ENCODE assay signal across 12 cellular contexts in the genomic region with DNA sequence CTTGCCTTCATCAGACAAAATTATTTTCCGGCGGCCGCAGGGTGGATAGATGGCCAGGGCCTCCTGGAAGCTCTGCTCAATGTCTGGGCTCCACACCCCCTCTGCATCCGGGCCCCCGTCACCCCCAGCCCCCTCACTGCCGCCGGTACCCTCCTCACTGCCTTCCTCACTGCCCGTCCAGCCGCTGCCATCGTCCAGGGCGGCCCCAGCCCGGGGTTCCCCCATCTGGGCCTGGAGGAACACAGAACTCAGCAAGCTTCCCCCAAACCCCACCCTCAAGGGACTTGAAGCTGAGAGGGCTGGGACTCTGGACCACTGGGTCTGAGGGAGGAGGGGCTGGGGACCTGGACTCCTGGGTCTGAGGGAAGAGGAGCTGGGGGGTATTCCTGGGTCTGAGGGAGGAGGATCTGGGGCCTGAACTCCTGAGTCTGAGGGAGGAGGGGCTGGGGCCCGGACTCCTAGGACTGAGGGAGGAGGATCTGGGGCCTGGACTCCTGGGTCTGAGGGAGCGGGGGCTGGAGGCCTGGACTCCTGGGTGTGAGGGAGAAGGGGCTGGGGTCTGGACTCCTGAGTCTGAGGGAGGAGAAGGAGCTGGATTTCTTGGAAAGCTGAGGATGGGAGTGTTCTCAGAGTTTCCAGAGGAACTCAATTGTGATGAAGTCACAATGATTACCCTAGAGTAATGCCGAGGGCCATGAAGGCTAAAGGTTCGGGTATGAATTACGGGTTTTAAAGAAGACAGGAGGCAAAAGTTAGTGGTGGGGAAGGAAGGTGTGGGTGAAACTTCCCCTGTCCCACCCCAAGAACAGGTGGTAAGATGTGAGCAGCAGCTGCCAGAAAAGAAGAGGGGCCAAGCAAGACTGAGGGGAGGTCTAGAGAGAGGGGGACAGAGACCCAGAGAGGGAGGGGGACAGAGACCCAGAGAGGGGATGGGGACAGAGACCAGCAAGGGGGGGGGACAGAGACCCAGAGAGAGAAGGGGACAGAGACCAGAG. TPM values are rescaled to one million over a fixed set of nuclear protein-coding genes. Genes with fewer than 3 reads are reported as not detected.
A peak's percentile ranks its signal among the peaks of the same experiment; 100 is the strongest.
DNase-seq lines count a peak whose midpoint lies in the region; ATAC-seq and TF ChIP-seq lines count a peak whose summit lies in the region.
"Had no signal": no experiment of that assay in that cellular context is flagged by ENCODE, and none has a peak within 500 bp of the region (broad histone marks: within the 10 kb centered on the region; RNA-seq: fewer than 3 reads in every experiment).

No MANE protein-coding gene starts in this region.

- H3K9me3 ChIP-seq in right atrium auricular region (no peaks in the 10 kb centered on the region), heart left ventricle (no peaks in the 10 kb centered on the region), uterus (no peaks in the 10 kb centered on the region)

- ATAC-seq in heart left ventricle: no peak
- peak in 1 of 2 donors; percentile 15 for ATAC-seq in naive thymus-derived CD8-positive, alpha-beta T cell
- no peak for ATAC-seq in GM21717 (IDR thresholded peaks at IDR 0.05; ENCODE audit: unreplicated experiment)

- peaks cover 32% of the 10 kb centered on the region for H3K27me3 Mint-ChIP-seq in dendritic cell treated with granulocyte-macrophage colony-stimulating factor and Interleukin-4, amounts not matched to agents 40 ng/mL and 50 ng/mL, for 4 days
- peaks cover 4 to 31% (median 10%) of the 10 kb centered on the region in 5 donors for H3K27me3 Mint-ChIP-seq in naive thymus-derived CD8-positive, alpha-beta T cell

- CTCF ChIA-PET in HEK293T (lab: Yijun Ruan, JAX): interaction anchor here (0.7 kb wide), 1 partner anchor 92 kb away, joined by 3 read pairs; no protein-coding TSS in a partner anchor

- TF ChIP-seq CTCF in right atrium auricular region (IDR thresholded peaks at IDR 0.05): no peak
- TF ChIP-seq CTCF in heart left ventricle (IDR thresholded peaks at IDR 0.05): no peak
- no peak for TF ChIP-seq CTCF in uterus (IDR thresholded peaks at IDR 0.05)

- POLR2A ChIA-PET in naive thymus-derived CD8-positive, alpha-beta T cell (lab: Charles Lee): interaction anchor here (1.3 kb wide), 1 partner anchor 10 kb away, joined by 3 read pairs; no protein-coding TSS in a partner anchor
- POLR2A ChIA-PET in HEK293T (lab: Yijun Ruan, JAX): interaction anchor here (1.5 to 1.7 kb wide), 2 partner anchors 25 to 92 kb away, joined by 3 to 5 read pairs; a partner anchor contains a TSS

- H3K4me1 Mint-ChIP-seq in dendritic cell treated with granulocyte-macrophage colony-stimulating factor and Interleukin-4, amounts not matched to agents 40 ng/mL and 50 ng/mL, for 4 days (ENCODE audit: low read depth): peaks cover 21% of the 10 kb centered on the region
- peaks cover 15 to 34% (median 30%) of the 10 kb centered on the region in 4 donors for H3K4me1 Mint-ChIP-seq in naive thymus-derived CD8-positive, alpha-beta T cell

- no peaks in the 10 kb centered on the region for H3K36me3 Mint-ChIP-seq in dendritic cell treated with granulocyte-macrophage colony-stimulating factor and Interleukin-4, amounts not matched to agents 40 ng/mL and 50 ng/mL, for 4 days (ENCODE audit: low read depth)
- H3K36me3 Mint-ChIP-seq in naive thymus-derived CD8-positive, alpha-beta T cell: no peaks in the 10 kb centered on the region

- 77 to 81% (median 79%) methylated on average over 13 to 17 of the region's 17 CpGs for WGBS in heart left ventricle, 4 donors

- intact Hi-C loops in heart left ventricle (cut with DNase I): no loop called here
- intact Hi-C loops in dendritic cell treated with granulocyte-macrophage colony-stimulating factor and Interleukin-4, amounts not matched to agents 40 ng/mL and 50 ng/mL, for 4 days (cut with micrococcal nuclease): no loop called here
- intact Hi-C loops in uterus (cut with DNase I; ENCODE audit: low total_unique reads): no loop called here

- no peaks in the 10 kb centered on the region for H3K9me3 Mint-ChIP-seq in dendritic cell treated with granulocyte-macrophage colony-stimulating factor and Interleukin-4, amounts not matched to agents 40 ng/mL and 50 ng/mL, for 4 days
- H3K9me3 Mint-ChIP-seq in naive thymus-derived CD8-positive, alpha-beta T cell: no peaks in the 10 kb centered on the region
- H3K9me3 Mint-ChIP-seq: stimulated activated naive CD8-positive, alpha-beta T cell treated with anti-CD3 and anti-CD28 coated beads, Interleukin-15, Interleukin-2, amounts not matched to agents 100 ng/mL and 50 ng/mL, for 24 hours had no signal

- H3K4me1 ChIP-seq in right atrium auricular region: peaks cover 0 to 41% of the 10 kb centered on the region in 2 donors
- H3K4me1 ChIP-seq in heart left ventricle: peaks cover 4 to 42% (median 20%) of the 10 kb centered on the region in 12 donors
- no peaks in the 10 kb centered on the region for H3K4me1 ChIP-seq in uterus

- H3K27me3 ChIP-seq in right atrium auricular region (no peaks in the 10 kb centered on the region), heart left ventricle (peaks cover 0 to 12% (median 0%) of the 10 kb centered on the region in 9 donors), uterus (no peaks in the 10 kb centered on the region)

- H3K4me3 Mint-ChIP-seq in dendritic cell treated with granulocyte-macrophage colony-stimulating factor and Interleukin-4, amounts not matched to agents 40 ng/mL and 50 ng/mL, for 4 days: no peak overlapping the region
- peak overlapping the region in 8 of 10 donors; percentile 25 to 73 (median 46) for H3K4me3 Mint-ChIP-seq in naive thymus-derived CD8-positive, alpha-beta T cell
- H3K4me3 Mint-ChIP-seq: stimulated activated naive CD8-positive, alpha-beta T cell treated with anti-CD3 and anti-CD28 coated beads, Interleukin-15, Interleukin-2, amounts not matched to agents 100 ng/mL and 50 ng/mL, for 24 hours had no signal

- H3K27ac ChIP-seq in right atrium auricular region: peak overlapping the region; percentile 97
- peak overlapping the region in 4 of 12 donors; percentile 13 to 98 (median 32) for H3K27ac ChIP-seq in heart left ventricle
- peak overlapping the region; percentile 95 to 96 for H3K27ac ChIP-seq in uterus

- no peak for DNase-seq in right atrium auricular region (ENCODE audit: low spot score)
- DNase-seq in heart left ventricle: no peak
- no peak for DNase-seq in naive thymus-derived CD8-positive, alpha-beta T cell
- peak in 1 of 2 donors; percentile 27 for DNase-seq in uterus
- DNase-seq in HEK293T (ENCODE audit: extremely low spot score): no peak
- DNase-seq in germinal center (ENCODE audit: low spot score): no peak
- DNase-seq: activated CD8-positive, alpha-beta memory T cell treated with anti-CD3 and anti-CD28 coated beads, Interleukin-2, amount 50 U/mL, for 4 hours had no signal

- H3K36me3 ChIP-seq in right atrium auricular region: peaks cover 33% of the 10 kb centered on the region
- H3K36me3 ChIP-seq in heart left ventricle: peaks cover 0 to 35% (median 23%) of the 10 kb centered on the region in 9 donors
- no peaks in the 10 kb centered on the region for H3K36me3 ChIP-seq in uterus

- H3K4me3 ChIP-seq in right atrium auricular region (no peak overlapping the region), heart left ventricle (no peak overlapping the region), uterus (no peak overlapping the region)

- no peak for TF ChIP-seq POLR2A in heart left ventricle (IDR thresholded peaks at IDR 0.05)
- no peak for TF ChIP-seq POLR2A in uterus (IDR thresholded peaks at IDR 0.05)

- H3K27ac Mint-ChIP-seq in dendritic cell treated with granulocyte-macrophage colony-stimulating factor and Interleukin-4, amounts not matched to agents 40 ng/mL and 50 ng/mL, for 4 days: peak overlapping the region; percentile 1
- peak overlapping the region in 6 of 10 donors; percentile 17 to 77 (median 55) for H3K27ac Mint-ChIP-seq in naive thymus-derived CD8-positive, alpha-beta T cell
- H3K27ac Mint-ChIP-seq: stimulated activated naive CD8-positive, alpha-beta T cell treated with anti-CD3 and anti-CD28 coated beads, Interleukin-15, Interleukin-2, amounts not matched to agents 100 ng/mL and 50 ng/mL, for 24 hours had no signal

TF ChIP-seq in HEK293T, 16 proteins besides CTCF, POLR2A, EP300 and RAD21 (continues in another document):
- TF ChIP-seq TARDBP (IDR thresholded peaks at IDR 0.05): no peak
- TF ChIP-seq FOXA1 (IDR thresholded peaks at IDR 0.05): no peak
- no peak for TF ChIP-seq L3MBTL2 (conservative IDR thresholded peaks at IDR 0.05)
- TF ChIP-seq SUZ12 (IDR thresholded peaks at IDR 0.05): no peak
- TF ChIP-seq LEF1 (IDR thresholded peaks at IDR 0.05; ENCODE audit: borderline replicate concordance): no peak
- no peak for TF ChIP-seq NFRKB (IDR thresholded peaks at IDR 0.05)
- TF ChIP-seq ZNF384 (IDR thresholded peaks at IDR 0.05): no peak

RNA-seq across cellular contexts. Expression of a gene that starts 2.1 kb away (rescaled TPM):
- 10 to 100 TPM; 39.8 to 45.3 TPM for total RNA-seq in right atrium auricular region
- total RNA-seq in heart left ventricle: 10 to 100 TPM; 31.1 to 77.2 (median 54.3) TPM
- 10 to 100 TPM; 44.9 to 52.2 TPM for polyA plus RNA-seq in heart left ventricle
- total RNA-seq in naive thymus-derived CD8-positive, alpha-beta T cell: under 1 TPM; 0.21 to 0.49 TPM
- under 1 TPM in 1 of 3 donors, not detected in 2; 0.07 TPM for polyA plus RNA-seq in naive thymus-derived CD8-positive, alpha-beta T cell
- total RNA-seq in uterus: 10 to 100 TPM; 21.8 to 83.2 (median 48.5) TPM
- total RNA-seq: T-helper 1 cell treated with Interleukin-12 subunit alpha and Interleukin-12 subunit beta and Interleukin-4 antibody, amounts not matched to agents 30 ng/mL and 1 ng/mL, for 36 hours had no signal

RNA-seq across cellular contexts. Expression of a gene that starts 3.5 kb away (rescaled TPM):
- not detected for total RNA-seq in right atrium auricular region
- under 1 TPM in 1 of 9 donors, not detected in 8; 0.51 TPM for total RNA-seq in heart left ventricle
- under 1 TPM in 1 of 2 donors, not detected in 1; 0.24 TPM for polyA plus RNA-seq in heart left ventricle
- not detected for total RNA-seq in naive thymus-derived CD8-positive, alpha-beta T cell
- polyA plus RNA-seq in naive thymus-derived CD8-positive, alpha-beta T cell: not detected
- 1 to 10 TPM in 1 of 4 donors, not detected in 3; 1.3 TPM for total RNA-seq in uterus
- total RNA-seq: M059J; T-helper 1 cell treated with Interleukin-12 subunit alpha and Interleukin-12 subunit beta and Interleukin-4 antibody, amounts not matched to agents 30 ng/mL and 1 ng/mL, for 36 hours had no signal

RNA-seq across cellular contexts. Expression of a gene that starts 24.9 kb away (rescaled TPM):
- total RNA-seq in right atrium auricular region: 10 to 100 TPM in 1 of 2 donors, 1 to 10 TPM in 1; 2.6 to 12.1 TPM
- 10 to 100 TPM in 2 of 9 donors, 1 to 10 TPM in 7; 1.4 to 45.2 (median 4.2) TPM for total RNA-seq in heart left ventricle
- 1 to 10 TPM; 3.3 to 3.9 TPM for polyA plus RNA-seq in heart left ventricle
- total RNA-seq in naive thymus-derived CD8-positive, alpha-beta T cell: 100 to 1,000 TPM; 328 to 337 TPM
- 100 to 1,000 TPM; 148 to 192 (median 177) TPM for polyA plus RNA-seq in naive thymus-derived CD8-positive, alpha-beta T cell
- total RNA-seq in uterus: 10 to 100 TPM in 1 of 4 donors, 1 to 10 TPM in 3; 4.4 to 11.0 (median 7.8) TPM
- total RNA-seq: M059J had no signal

RNA-seq across cellular contexts. Expression of a gene that starts 27.9 kb away (rescaled TPM):
- total RNA-seq in right atrium auricular region: not detected
- total RNA-seq in heart left ventricle: not detected
- not detected for polyA plus RNA-seq in heart left ventricle
- total RNA-seq in naive thymus-derived CD8-positive, alpha-beta T cell: under 1 TPM in 1 of 2 experiments, not detected in 1; 0.36 TPM
- polyA plus RNA-seq in naive thymus-derived CD8-positive, alpha-beta T cell: under 1 TPM in 1 of 3 donors, not detected in 2; 0.22 TPM
- total RNA-seq in uterus: under 1 TPM in 1 of 4 donors, not detected in 3; 0.55 TPM
- total RNA-seq: M059J; T-helper 1 cell treated with Interleukin-12 subunit alpha and Interleukin-12 subunit beta and Interleukin-4 antibody, amounts not matched to agents 30 ng/mL and 1 ng/mL, for 36 hours had no signal

RNA-seq across cellular contexts. Expression of a gene that starts 35.2 kb away (rescaled TPM):
- total RNA-seq in right atrium auricular region (under 1 TPM; 0.56 to 0.90 TPM), heart left ventricle (1 to 10 TPM in 1 of 9 donors, under 1 TPM in 8; 0.27 to 1.3 (median 0.40) TPM), uterus (1 to 10 TPM in 1 of 4 donors, under 1 TPM in 2, not detected in 1; 0.55 to 7.5 (median 0.88) TPM)
- under 1 TPM; 0.33 to 0.53 TPM for polyA plus RNA-seq in heart left ventricle
- total RNA-seq in naive thymus-derived CD8-positive, alpha-beta T cell: 1 to 10 TPM; 6.0 to 6.9 TPM
- 1 to 10 TPM in 2 of 3 donors, under 1 TPM in 1; 0.97 to 1.5 (median 1.4) TPM for polyA plus RNA-seq in naive thymus-derived CD8-positive, alpha-beta T cell

Comparison
In these comparisons a context has a peak if more than half of its experiments do, and no peak if none do; other contexts are left out.
1. RNA of a gene that starts 2.1 kb away (total RNA-seq): 21.8 to 83.2 TPM in uterus, 31.1 to 77.2 TPM in heart left ventricle and 39.8 to 45.3 TPM in right atrium auricular region; 0.21 to 0.49 TPM in naive thymus-derived CD8-positive, alpha-beta T cell; every median in the first group is over 10 times any median in the second.
2. RNA of a gene that starts 24.9 kb away (total RNA-seq): 328 to 337 TPM in naive thymus-derived CD8-positive, alpha-beta T cell; 2.6 to 12.1 TPM in right atrium auricular region, 4.4 to 11.0 TPM in uterus and 1.4 to 45.2 TPM in heart left ventricle; every median in the first group is over 4 times any median in the second.